In genomic region chr6:118580585-118581419, GRCh38 we compare ENCODE assay signal across 8 cellular contexts. TPM values are rescaled to one million over a fixed set of nuclear protein-coding genes. Genes with fewer than 3 reads are reported as not detected.
A peak's percentile ranks its signal among the peaks of the same experiment; 100 is the strongest.
DNase-seq lines count a peak whose midpoint lies in the region; ATAC-seq and TF ChIP-seq lines count a peak whose summit lies in the region.

No MANE protein-coding gene starts in this region.

- DNase-seq in ELF-1 (ENCODE audit: low read depth, low spot score) = peak; percentile 66
- DNase-seq in HEK293T (ENCODE audit: extremely low spot score) = peak; percentile 75
- peak; percentile 19 for DNase-seq in NCI-H2196 treated with DMSO at 0.1 percent for 48 hours (lab: John Stamatoyannopoulos, UW; ENCODE audit: unreplicated experiment)
- DNase-seq in activated naive CD4-positive, alpha-beta T cell treated with anti-CD3 and anti-CD28 coated beads, Interleukin-2, amount 50 U/mL, for 72 hours (ENCODE audit: low spot score in 2 of 2) = no peak
- peak; percentile 55 for DNase-seq in glomerular visceral epithelial cell (ENCODE audit: extremely low spot score)
- no peak for DNase-seq in osteocyte (ENCODE audit: extremely low spot score, unreplicated experiment)
- no peak for DNase-seq in NCI-H446 treated with DMSO at 0.1 percent for 48 hours (lab: John Stamatoyannopoulos, UW)

- no peaks in the 10 kb centered on the region for H3K27me3 Mint-ChIP-seq in osteocyte (ENCODE audit: unreplicated experiment)

- POLR2A ChIA-PET in HEK293T (lab: Yijun Ruan, JAX) = no interaction called here

- peak; percentile 57 to 60 for ATAC-seq in activated naive CD4-positive, alpha-beta T cell treated with anti-CD3 and anti-CD28 coated beads, Interleukin-2, amount 50 U/mL, for 72 hours
- no peak for ATAC-seq in GM19328 (IDR thresholded peaks at IDR 0.05; ENCODE audit: unreplicated experiment)

- H3K36me3 Mint-ChIP-seq in activated naive CD4-positive, alpha-beta T cell treated with anti-CD3 and anti-CD28 coated beads, Interleukin-2, amount 50 U/mL, for 72 hours = peaks cover 35 to 68% of the 10 kb centered on the region in 2 donors
- H3K36me3 Mint-ChIP-seq in osteocyte (ENCODE audit: unreplicated experiment) = peaks cover 18% of the 10 kb centered on the region

- CTCF ChIA-PET in HEK293T (lab: Yijun Ruan, JAX) = interaction anchor here (0.8 to 1.5 kb wide), 6 partner anchors 10 to 1394 kb away, joined by 3 to 6 read pairs (median 4); no protein-coding TSS in a partner anchor

- peaks cover 24 to 41% of the 10 kb centered on the region in 2 donors for H3K9me3 Mint-ChIP-seq in activated naive CD4-positive, alpha-beta T cell treated with anti-CD3 and anti-CD28 coated beads, Interleukin-2, amount 50 U/mL, for 72 hours
- peaks cover 13% of the 10 kb centered on the region for H3K9me3 Mint-ChIP-seq in osteocyte (ENCODE audit: unreplicated experiment)

- peaks cover 5% of the 10 kb centered on the region for H3K4me1 Mint-ChIP-seq in osteocyte (ENCODE audit: unreplicated experiment)

- H3K27ac Mint-ChIP-seq in activated naive CD4-positive, alpha-beta T cell treated with anti-CD3 and anti-CD28 coated beads, Interleukin-2, amount 50 U/mL, for 72 hours = peak overlapping the region; percentile 35 to 90
- no peak overlapping the region for H3K27ac Mint-ChIP-seq in osteocyte (ENCODE audit: unreplicated experiment)

- H3K4me3 Mint-ChIP-seq in osteocyte (ENCODE audit: unreplicated experiment) = no peak overlapping the region

- TF ChIP-seq CTCF in osteocyte (IDR thresholded peaks at IDR 0.05) = peak; percentile 81

TF ChIP-seq in HEK293T, 16 proteins besides CTCF, POLR2A, EP300 and RAD21:
- no peak for TF ChIP-seq FOXK2 (IDR thresholded peaks at IDR 0.05)
- TF ChIP-seq LEF1 (IDR thresholded peaks at IDR 0.05; ENCODE audit: borderline replicate concordance) = no peak
- TF ChIP-seq L3MBTL2 (conservative IDR thresholded peaks at IDR 0.05) = no peak
- TF ChIP-seq ARNT (IDR thresholded peaks at IDR 0.05) = no peak
- TF ChIP-seq FOXA1 (IDR thresholded peaks at IDR 0.05) = no peak
- TF ChIP-seq CTBP1 (IDR thresholded peaks at IDR 0.05; ENCODE audit: borderline replicate concordance) = no peak

RNA-seq across cellular contexts. Expression of gene PLN, which starts 32.7 kb away (rescaled TPM):
- not detected for total RNA-seq in activated naive CD4-positive, alpha-beta T cell treated with anti-CD3 and anti-CD28 coated beads, Interleukin-2, amount 50 U/mL, for 72 hours
- total RNA-seq in osteocyte = not detected in 2 replicates

Comparison
In these comparisons a context has a peak if more than half of its experiments do, and no peak if none do; other contexts are left out.
1. DNase-seq: peak in ELF-1 (single experiment), HEK293T (single experiment), NCI-H2196 treated with DMSO at 0.1 percent for 48 hours (single experiment) and glomerular visceral epithelial cell (single experiment); none in activated naive CD4-positive, alpha-beta T cell treated with anti-CD3 and anti-CD28 coated beads, Interleukin-2, amount 50 U/mL, for 72 hours (0 of 2), osteocyte (single experiment) and NCI-H446 treated with DMSO at 0.1 percent for 48 hours (single experiment).